ENCODE assay signal across 19 cellular contexts in the genomic region with DNA sequence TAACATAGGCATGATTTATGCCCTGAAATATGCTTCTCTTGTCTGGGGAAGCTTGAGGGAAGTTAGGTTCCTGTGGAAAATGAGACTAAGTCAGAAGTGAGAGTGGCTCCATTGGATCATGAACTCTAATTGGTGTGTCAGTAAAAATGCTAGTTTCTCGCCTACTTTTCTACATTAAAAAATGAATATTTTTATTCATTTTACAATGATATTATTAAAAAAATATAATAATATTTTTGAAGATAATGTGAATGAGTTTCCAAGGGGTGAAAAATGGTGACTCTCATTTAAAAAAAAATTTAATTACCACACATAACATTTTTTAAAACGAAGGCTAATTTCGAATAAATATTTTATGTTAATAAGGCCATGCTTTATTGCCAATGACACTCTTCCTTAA.
DNase-seq lines count a peak whose midpoint lies in the region; ATAC-seq, FAIRE-seq and TF ChIP-seq lines count a peak whose summit lies in the region.
"Had no signal": no experiment of that assay in that cellular context is flagged by ENCODE, and none has a peak within 500 bp of the region (broad histone marks: within the 10 kb centered on the region; RNA-seq: fewer than 3 reads in every experiment).

No MANE protein-coding gene starts in this region.

- H4K91ac ChIP-seq in H9 (ENCODE audit: insufficient read length, low read depth, low read length), result no peak overlapping the region

- H3K4me1 ChIP-seq in adipocyte (ENCODE audit: control insufficient read depth, insufficient read depth, low read length) (peaks cover 15% of the 10 kb centered on the region), H9 (ENCODE audit: insufficient read depth, low read length) (no peaks in the 10 kb centered on the region)
- H3K4me1 ChIP-seq in CD8-positive, alpha-beta T cell (ENCODE audit: insufficient read depth, low read length), result no peaks in the 10 kb centered on the region
- H3K4me1 ChIP-seq: BLaER1, HAP-1 had no signal

- H4K5ac ChIP-seq in H9 (ENCODE audit: insufficient read length, low read depth, low read length), result no peak overlapping the region

- H2BK12ac ChIP-seq in H9 (ENCODE audit: insufficient read length, low read depth, low read length), result no peak overlapping the region

- no peak overlapping the region for H2BK20ac ChIP-seq in H9 (ENCODE audit: low read depth, low read length, poor library complexity, severe bottlenecking)

- H3K14ac ChIP-seq in H9 (ENCODE audit: insufficient read depth, low read length), result no peak overlapping the region

- no CpG with 5 or more reads among the region's 3 CpGs for WGBS in H9 (ENCODE audit: extremely low coverage, insufficient read length, low lambda C conversion rate)

- no peaks in the 10 kb centered on the region for H3K9me3 Mint-ChIP-seq in CD8-positive, alpha-beta T cell
- peaks cover 4 to 7% of the 10 kb centered on the region in 2 experiments; a peak in 3 of 5 replicates for H3K9me3 Mint-ChIP-seq in H9
- H3K9me3 Mint-ChIP-seq: CD4-positive, alpha-beta memory T cell; IgD-negative memory B cell had no signal

- H3K18ac ChIP-seq in H9 (ENCODE audit: insufficient read length, low read depth, low read length), result no peak overlapping the region

- no peak overlapping the region for H3K27ac ChIP-seq in CD8-positive, alpha-beta T cell (ENCODE audit: low read depth, low read length)
- no peak overlapping the region for H3K27ac ChIP-seq in H9 (ENCODE audit: insufficient read length, low read depth, low read length)
- H3K27ac ChIP-seq: BLaER1 had no signal

- no peak overlapping the region for H3K4ac ChIP-seq in H9 (ENCODE audit: low read depth, low read length)

- H3K27me3 ChIP-seq in adipocyte (replicated peaks; ENCODE audit: control insufficient read depth, insufficient read depth, low read length) (no peaks in the 10 kb centered on the region), H9 (ENCODE audit: insufficient read depth, low read length) (no peaks in the 10 kb centered on the region)
- no peaks in the 10 kb centered on the region for H3K27me3 ChIP-seq in CD8-positive, alpha-beta T cell (ENCODE audit: insufficient read depth, low read length)
- H3K27me3 ChIP-seq: BLaER1 had no signal

- H2AK5ac ChIP-seq in H9 (ENCODE audit: insufficient read length, low read length), result no peak overlapping the region

- peaks cover 27% of the 10 kb centered on the region for H3K4me1 Mint-ChIP-seq in CD8-positive, alpha-beta T cell (ENCODE audit: low read depth)
- H3K4me1 Mint-ChIP-seq in H9, result 0 out of 4 replicates have a peak, but pooled peaks cover 0 to 2% of the 10 kb centered on the region in 2 experiments
- H3K4me1 Mint-ChIP-seq: CD14-positive monocyte had no signal

- no peak overlapping the region for H3K4me3 ChIP-seq in adipocyte (ENCODE audit: low read length)
- H3K4me3 ChIP-seq in CD8-positive, alpha-beta T cell (ENCODE audit: low read depth, low read length), result no peak overlapping the region
- H3K4me3 ChIP-seq: BLaER1, HAP-1 had no signal

- H4K20me1 ChIP-seq in H9 (ENCODE audit: control insufficient read depth, insufficient read depth, insufficient read length), result no peaks in the 10 kb centered on the region
- H4K20me1 ChIP-seq: BLaER1 had no signal

- H3K4me3 Mint-ChIP-seq in CD8-positive, alpha-beta T cell, result no peak overlapping the region
- no peak overlapping the region for H3K4me3 Mint-ChIP-seq in H9
- H3K4me3 Mint-ChIP-seq: CD14-positive monocyte; CD4-positive, alpha-beta memory T cell; IgD-negative memory B cell had no signal

- H2AFZ ChIP-seq in H9 (ENCODE audit: low read length), result no peak overlapping the region

- ATAC-seq in CD8-positive, alpha-beta T cell, result no peak
- no peak for ATAC-seq in SK-N-SH treated with all-trans-retinoic acid at 6 μM for 48 hours
- ATAC-seq: HepG2 had no signal

- POLR2A ChIA-PET in CD8-positive, alpha-beta T cell (lab: Charles Lee), result interaction anchor here (0.7 to 1.1 kb wide), 2 partner anchors 21 to 1445 kb away, joined by 3 read pairs; no protein-coding TSS in a partner anchor

- intact Hi-C loops in CD8-positive, alpha-beta T cell (cut with DNase I, micrococcal nuclease), result no loop called here

- no peak overlapping the region for H4K8ac ChIP-seq in H9 (replicated peaks; ENCODE audit: insufficient read length, low read depth, low read length)

- no peak overlapping the region for H3K4me2 ChIP-seq in H9 (ENCODE audit: insufficient read depth, insufficient read length, low read length)
- H3K4me2 ChIP-seq: BLaER1 had no signal

- no peak overlapping the region for H3T11ph ChIP-seq in H9 (ENCODE audit: low read length)

- peak; percentile 68 for FAIRE-seq in GM19239 (lab: Jason Lieb, UNC)
- FAIRE-seq in frontal cortex (lab: Jason Lieb, UNC), result peak; percentile 52
- FAIRE-seq: H1, HepG2 had no signal

- no peaks in the 10 kb centered on the region for H3K36me3 ChIP-seq in adipocyte (ENCODE audit: control insufficient read depth, insufficient read depth, low read length, severe bottlenecking)
- no peaks in the 10 kb centered on the region for H3K36me3 ChIP-seq in CD8-positive, alpha-beta T cell (ENCODE audit: insufficient read depth, low read length)
- H3K36me3 ChIP-seq: BLaER1, HAP-1 had no signal

- H3K56ac ChIP-seq in H9 (ENCODE audit: insufficient read length, low read depth, low read length), result no peak overlapping the region

- no peak overlapping the region for H3K23ac ChIP-seq in H9 (ENCODE audit: insufficient read length, low read depth, low read length)

- H3K27ac Mint-ChIP-seq in CD8-positive, alpha-beta T cell, result no peak overlapping the region
- H3K27ac Mint-ChIP-seq in H9, result no peak overlapping the region
- H3K27ac Mint-ChIP-seq: CD14-positive monocyte; CD4-positive, alpha-beta memory T cell; IgD-negative memory B cell had no signal

- no peak for DNase-seq in GM19239 (ENCODE audit: insufficient read length, low spot score)
- peak; percentile 8 for DNase-seq in adipocyte (ENCODE audit: low read depth)
- DNase-seq in frontal cortex (ENCODE audit: low spot score in 2 of 2), result no peak
- no peak for DNase-seq in SHP77 (lab: John Stamatoyannopoulos, UW)
- DNase-seq in CD8-positive, alpha-beta T cell, result no peak
- DNase-seq in H9, result no peak
- DNase-seq: Calu3; CD4-positive, alpha-beta memory T cell; DMS53; DND-41; EL; KBM-7 had no signal

- H3K23me2 ChIP-seq in H9 (ENCODE audit: insufficient read length, low read depth, low read length, poor library complexity, severe bottlenecking), result no peaks in the 10 kb centered on the region

- no peak for TF ChIP-seq CTCF in CD8-positive, alpha-beta T cell (IDR thresholded peaks at IDR 0.05)
- no peak for TF ChIP-seq CTCF in H9 (conservative IDR thresholded peaks at IDR 0.05)

- no peaks in the 10 kb centered on the region for H3K79me2 ChIP-seq in H9 (ENCODE audit: insufficient read depth, low read length)

- no peak overlapping the region for H2BK5ac ChIP-seq in H9 (ENCODE audit: insufficient read length, low read length)

- H2BK15ac ChIP-seq in H9 (ENCODE audit: low read depth, low read length), result no peak overlapping the region

- CTCF ChIA-PET in CD8-positive, alpha-beta T cell (lab: Charles Lee), result no interaction called here

- H3K9ac ChIP-seq in adipocyte (ENCODE audit: low read length) (no peak overlapping the region), H9 (ENCODE audit: extremely low read depth, insufficient read length, low read length) (no peak overlapping the region)
- H3K9ac ChIP-seq: BLaER1 had no signal

- H3K9me3 ChIP-seq in adipocyte (ENCODE audit: control insufficient read depth, low read length), result no peaks in the 10 kb centered on the region
- H3K9me3 ChIP-seq in CD8-positive, alpha-beta T cell (ENCODE audit: low read length), result no peaks in the 10 kb centered on the region
- H3K9me3 ChIP-seq in H9 (ENCODE audit: control insufficient read depth, low read depth, low read length), result no peaks in the 10 kb centered on the region
- H3K9me3 ChIP-seq: BLaER1, HAP-1 had no signal

- peaks cover 22% of the 10 kb centered on the region for H3K36me3 Mint-ChIP-seq in CD8-positive, alpha-beta T cell
- H3K36me3 Mint-ChIP-seq in H9 (ENCODE audit: insufficient read depth in 1 of 3, low read depth in 3 of 3), result peaks cover 12 to 20% (median 14%) of the 10 kb centered on the region in 3 experiments

- H2BK120ac ChIP-seq in H9 (ENCODE audit: low read depth, low read length, poor library complexity, severe bottlenecking), result no peak overlapping the region

- no peaks in the 10 kb centered on the region for H3K79me1 ChIP-seq in H9 (ENCODE audit: insufficient read depth, low read depth, low read length, poor library complexity, severe bottlenecking)

- H3K27me3 Mint-ChIP-seq in CD8-positive, alpha-beta T cell (ENCODE audit: low read depth), result no peaks in the 10 kb centered on the region
- no peaks in the 10 kb centered on the region for H3K27me3 Mint-ChIP-seq in H9 (ENCODE audit: low read depth)
- H3K27me3 Mint-ChIP-seq: CD4-positive, alpha-beta memory T cell; IgD-negative memory B cell had no signal

TF ChIP-seq in SK-N-SH treated with all-trans-retinoic acid at 6 μM for 48 hours, 23 proteins besides CTCF, POLR2A, EP300 and RAD21 (continues in another document):
- no peak for TF ChIP-seq CSDC2 (CRISPR knock-in tag; IDR thresholded peaks at IDR 0.05)
- no peak for TF ChIP-seq ZNF565 (CRISPR knock-in tag; conservative IDR thresholded peaks at IDR 0.05; ENCODE audit: low read depth)
- TF ChIP-seq TCF4 (CRISPR knock-in tag; IDR thresholded peaks at IDR 0.05; ENCODE audit: borderline replicate concordance), result no peak
- no peak for TF ChIP-seq PPARA (CRISPR knock-in tag; IDR thresholded peaks at IDR 0.05; ENCODE audit: borderline replicate concordance)
- no peak for TF ChIP-seq ESRRG (CRISPR knock-in tag; IDR thresholded peaks at IDR 0.05)
- TF ChIP-seq, protein P1, sequence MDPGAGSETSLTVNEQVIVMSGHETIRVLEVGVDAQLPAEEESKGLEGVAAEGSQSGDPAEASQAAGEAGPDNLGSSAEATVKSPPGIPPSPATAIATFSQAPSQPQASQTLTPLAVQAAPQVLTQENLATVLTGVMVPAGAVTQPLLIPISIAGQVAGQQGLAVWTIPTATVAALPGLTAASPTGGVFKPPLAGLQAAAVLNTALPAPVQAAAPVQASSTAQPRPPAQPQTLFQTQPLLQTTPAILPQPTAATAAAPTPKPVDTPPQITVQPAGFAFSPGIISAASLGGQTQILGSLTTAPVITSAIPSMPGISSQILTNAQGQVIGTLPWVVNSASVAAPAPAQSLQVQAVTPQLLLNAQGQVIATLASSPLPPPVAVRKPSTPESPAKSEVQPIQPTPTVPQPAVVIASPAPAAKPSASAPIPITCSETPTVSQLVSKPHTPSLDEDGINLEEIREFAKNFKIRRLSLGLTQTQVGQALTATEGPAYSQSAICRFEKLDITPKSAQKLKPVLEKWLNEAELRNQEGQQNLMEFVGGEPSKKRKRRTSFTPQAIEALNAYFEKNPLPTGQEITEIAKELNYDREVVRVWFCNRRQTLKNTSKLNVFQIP (CRISPR knock-in tag; IDR thresholded peaks at IDR 0.05; ENCODE audit: borderline replicate concordance, low read depth), result no peak
- no peak for TF ChIP-seq OSR1 (CRISPR knock-in tag; IDR thresholded peaks at IDR 0.05)
- no peak for TF ChIP-seq SNAI2 (CRISPR knock-in tag; IDR thresholded peaks at IDR 0.05)
- no peak for TF ChIP-seq TOX (CRISPR knock-in tag; IDR thresholded peaks at IDR 0.05; ENCODE audit: borderline replicate concordance)
- TF ChIP-seq RARB (CRISPR knock-in tag; IDR thresholded peaks at IDR 0.05), result no peak
- no peak for TF ChIP-seq ARNTL (CRISPR knock-in tag; IDR thresholded peaks at IDR 0.05; ENCODE audit: borderline replicate concordance, low read depth)
- no peak for TF ChIP-seq ZC3H10 (CRISPR knock-in tag; IDR thresholded peaks at IDR 0.05)
